Comparison of ENCODE assay signal across 1 cellular context in genomic region chr15:66670698-66671580, GRCh38.
TF ChIP-seq lines count a peak whose summit lies in the region.

No MANE protein-coding gene starts in this region.

TF ChIP-seq in HepG2, 621 proteins besides CTCF, POLR2A, EP300 and RAD21 (continued from another document):
- TF ChIP-seq ZNF768 (CRISPR knock-in tag; IDR thresholded peaks at IDR 0.05): peak; percentile 96
